Comparison of ENCODE assay signal across 12 cellular contexts in genomic region chr3:61985020-61985419, GRCh38.
DNase-seq lines count a peak whose midpoint lies in the region; FAIRE-seq and TF ChIP-seq lines count a peak whose summit lies in the region.
"Had no signal": no experiment of that assay in that cellular context is flagged by ENCODE, and none has a peak within 500 bp of the region (broad histone marks: within the 10 kb centered on the region; RNA-seq: fewer than 3 reads in every experiment).

No MANE protein-coding gene starts in this region.

- FAIRE-seq in HTR-8/SVneo (lab: Jason Lieb, UNC): no peak

- H3K4me3 ChIP-seq in AG10803 (ENCODE audit: low read length): no peak overlapping the region
- no peak overlapping the region for H3K4me3 ChIP-seq in adipocyte (ENCODE audit: low read length)

- DNase-seq in AG10803 (ENCODE audit: low read depth) (peak; percentile 55), HTR-8/SVneo (ENCODE audit: insufficient read length, low spot score) (peak; percentile 9), adipocyte (ENCODE audit: low read depth) (peak; percentile 8), glomerular visceral epithelial cell (ENCODE audit: extremely low spot score) (peak; percentile 70), NCI-H128 (lab: John Stamatoyannopoulos, UW; ENCODE audit: unreplicated experiment) (no peak), NAMALWA (ENCODE audit: low spot score) (no peak)
- DNase-seq in stimulated activated CD4-positive, alpha-beta T cell treated with anti-CD3 and anti-CD28 coated beads, Interleukin-4, amount 100 ng/mL, for 1 hour: no peak
- DNase-seq in activated CD4-positive, alpha-beta T cell treated with anti-CD3 and anti-CD28 coated beads for 48 hours: no peak
- DNase-seq: cortex of kidney, NCI-H1048, NCI-H524, Right ventricle myocardium superior had no signal

- TF ChIP-seq CTCF in AG10803 (conservative IDR thresholded peaks at IDR 0.05; ENCODE audit: low read length): no peak

- no peaks in the 10 kb centered on the region for H3K9me3 ChIP-seq in adipocyte (ENCODE audit: control insufficient read depth, low read length)

- H3K4me1 ChIP-seq in adipocyte (ENCODE audit: control insufficient read depth, insufficient read depth, low read length): peaks cover 5% of the 10 kb centered on the region

- no peaks in the 10 kb centered on the region for H3K27me3 ChIP-seq in adipocyte (replicated peaks; ENCODE audit: control insufficient read depth, insufficient read depth, low read length)

- peaks cover 11% of the 10 kb centered on the region for H3K36me3 ChIP-seq in adipocyte (ENCODE audit: control insufficient read depth, insufficient read depth, low read length, severe bottlenecking)

- H3K9ac ChIP-seq in adipocyte (ENCODE audit: low read length): no peak overlapping the region

Comparison
In these comparisons a context has a peak if more than half of its experiments do, and no peak if none do; other contexts are left out.
1. DNase-seq: peak in AG10803 (single experiment), HTR-8/SVneo (single experiment), adipocyte (single experiment) and glomerular visceral epithelial cell (single experiment); none in NCI-H128 (single experiment), stimulated activated CD4-positive, alpha-beta T cell treated with anti-CD3 and anti-CD28 coated beads, Interleukin-4, amount 100 ng/mL, for 1 hour (single experiment), activated CD4-positive, alpha-beta T cell treated with anti-CD3 and anti-CD28 coated beads for 48 hours (single experiment) and NAMALWA (single experiment).